8 cellular contexts compared by ENCODE assay signal in genomic region chr2:74267068-74267467, GRCh38.
DNase-seq lines count a peak whose midpoint lies in the region; ATAC-seq, FAIRE-seq and TF ChIP-seq lines count a peak whose summit lies in the region.

No MANE protein-coding gene starts in this region.

- intact Hi-C loops in ascending aorta (cut with DNase I), result no loop called here

- no peak overlapping the region for H3K4me3 ChIP-seq in ascending aorta

- peaks cover 0 to 13% of the 10 kb centered on the region in 2 donors for H3K36me3 Mint-ChIP-seq in stimulated activated naive B cell treated with anti-CD40 and anti-IgM and Interleukin-4, amounts not matched to agents 10 μg/mL and 1 μg/mL and 100 μg/mL, for 72 hours

- FAIRE-seq in GM12891 (lab: Jason Lieb, UNC) (no peak), GM19239 (lab: Jason Lieb, UNC) (no peak)

- H3K27ac Mint-ChIP-seq in stimulated activated naive B cell treated with anti-CD40 and anti-IgM and Interleukin-4, amounts not matched to agents 10 μg/mL and 1 μg/mL and 100 μg/mL, for 72 hours, result no peak overlapping the region

- H3K4me1 Mint-ChIP-seq in stimulated activated naive B cell treated with anti-CD40 and anti-IgM and Interleukin-4, amounts not matched to agents 10 μg/mL and 1 μg/mL and 100 μg/mL, for 72 hours, result no peaks in the 10 kb centered on the region

- DNase-seq in GM12891 (ENCODE audit: insufficient read length, low spot score), result peak; percentile 45
- DNase-seq in MV-4-11 (lab: John Stamatoyannopoulos, UW), result peak; percentile 33
- peak; percentile 46 to 50 for DNase-seq in activated CD4-positive, alpha-beta T cell treated with anti-CD3 and anti-CD28 coated beads for 4 hours
- DNase-seq in germinal center (ENCODE audit: low spot score), result peak; percentile 29
- no peak for DNase-seq in stimulated activated naive B cell treated with anti-CD40 and anti-IgM and Interleukin-4, amounts not matched to agents 10 μg/mL and 1 μg/mL and 100 μg/mL, for 72 hours
- no peak for DNase-seq in GM19239 (ENCODE audit: insufficient read length, low spot score)
- DNase-seq in ascending aorta (ENCODE audit: low spot score in 2 of 2), result no peak
- no peak for DNase-seq in NCI-H187 (lab: John Stamatoyannopoulos, UW)

- H3K27me3 Mint-ChIP-seq in stimulated activated naive B cell treated with anti-CD40 and anti-IgM and Interleukin-4, amounts not matched to agents 10 μg/mL and 1 μg/mL and 100 μg/mL, for 72 hours, result no peaks in the 10 kb centered on the region

- H3K27me3 ChIP-seq in ascending aorta, result no peaks in the 10 kb centered on the region

- no peaks in the 10 kb centered on the region for H3K4me1 ChIP-seq in ascending aorta

- peak; percentile 68 to 77 for ATAC-seq in stimulated activated naive B cell treated with anti-CD40 and anti-IgM and Interleukin-4, amounts not matched to agents 10 μg/mL and 1 μg/mL and 100 μg/mL, for 72 hours (replicated peaks)

- H3K9me3 ChIP-seq in ascending aorta, result no peaks in the 10 kb centered on the region

- H3K9me3 Mint-ChIP-seq in stimulated activated naive B cell treated with anti-CD40 and anti-IgM and Interleukin-4, amounts not matched to agents 10 μg/mL and 1 μg/mL and 100 μg/mL, for 72 hours, result no peaks in the 10 kb centered on the region

- no peak overlapping the region for H3K27ac ChIP-seq in ascending aorta

- TF ChIP-seq POLR2A in GM12891 (IDR thresholded peaks at IDR 0.05; ENCODE audit: low read depth, low read length), result no peak

- no peak for TF ChIP-seq CTCF in ascending aorta (IDR thresholded peaks at IDR 0.05)

- no peak overlapping the region for H3K4me3 Mint-ChIP-seq in stimulated activated naive B cell treated with anti-CD40 and anti-IgM and Interleukin-4, amounts not matched to agents 10 μg/mL and 1 μg/mL and 100 μg/mL, for 72 hours

- no peaks in the 10 kb centered on the region for H3K36me3 ChIP-seq in ascending aorta

TF ChIP-seq in GM12891, 5 proteins besides CTCF, POLR2A, EP300 and RAD21:
- TF ChIP-seq POLR2AphosphoS5 (IDR thresholded peaks at IDR 0.05; ENCODE audit: low read depth, low read length) (no peak), POU2F2 (IDR thresholded peaks at IDR 0.05; ENCODE audit: low read depth, low read length) (no peak), PAX5 (IDR thresholded peaks at IDR 0.05; ENCODE audit: insufficient read depth, low read length, severe bottlenecking) (no peak), SPI1 (IDR thresholded peaks at IDR 0.05; ENCODE audit: low read depth, low read length) (no peak), TAF1 (IDR thresholded peaks at IDR 0.05; ENCODE audit: low read depth, low read length) (no peak)
TF ChIP-seq in GM12891: peak in this region for 0.

Comparison
In these comparisons a context has a peak if more than half of its experiments do, and no peak if none do; other contexts are left out.
1. DNase-seq: peak in GM12891 (single experiment), MV-4-11 (single experiment), activated CD4-positive, alpha-beta T cell treated with anti-CD3 and anti-CD28 coated beads for 4 hours (2 of 2) and germinal center (single experiment); none in stimulated activated naive B cell treated with anti-CD40 and anti-IgM and Interleukin-4, amounts not matched to agents 10 μg/mL and 1 μg/mL and 100 μg/mL, for 72 hours (single experiment), GM19239 (single experiment), ascending aorta (0 of 2) and NCI-H187 (0 of 2).